34 cellular contexts compared by ENCODE assay signal in the genomic region with DNA sequence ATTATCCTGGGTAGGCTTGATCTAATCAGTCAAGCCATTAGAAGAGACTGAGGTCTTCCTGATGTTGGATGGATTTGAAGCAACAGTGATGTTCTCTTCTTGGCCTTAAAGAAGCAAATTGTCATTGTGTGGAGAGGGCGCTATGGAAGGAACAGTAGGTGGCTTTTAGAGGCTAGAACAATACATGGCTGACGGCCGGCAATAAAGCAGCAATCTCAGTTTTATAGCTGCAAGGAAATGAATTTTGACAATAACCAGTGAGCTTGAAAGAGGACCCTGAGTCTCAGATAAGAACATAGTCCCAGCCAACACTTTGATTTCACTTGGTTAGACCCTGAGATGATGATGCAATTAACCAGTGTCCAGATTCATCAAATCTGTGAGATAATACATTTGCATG.
"Had no signal": no experiment of that assay in that cellular context is flagged by ENCODE, and none has a peak within 500 bp of the region (broad histone marks: within the 10 kb centered on the region; RNA-seq: fewer than 3 reads in every experiment).

No MANE protein-coding gene starts in this region.

- H3K27ac ChIP-seq: adrenal gland, body of pancreas, brain microvascular endothelial cell, breast epithelium, VCaP had no signal

- H3K4me1 ChIP-seq: adrenal gland, body of pancreas, breast epithelium had no signal

- DNase-seq: activated CD4-positive, alpha-beta memory T cell treated with anti-CD3 and anti-CD28 coated beads, Interleukin-2, amount 10 ng/mL, durations not matched to agents 7 days and 5 days; activated CD4-positive, alpha-beta T cell treated with anti-CD3 and anti-CD28 coated beads for 1 hour; activated CD4-positive, alpha-beta T cell treated with anti-CD3 and anti-CD28 coated beads for 36 hours; activated CD4-positive, alpha-beta T cell treated with anti-CD3 and anti-CD28 coated beads for 48 hours; activated CD4-positive, alpha-beta T cell treated with anti-CD3 and anti-CD28 coated beads, Interleukin-2, amount 10 ng/mL, durations not matched to agents 7 days and 5 days; activated CD4-positive, alpha-beta T cell treated with anti-CD3 and anti-CD28 coated beads, Interleukin-2, amount 50 U/mL, for 48 hours; activated CD4-positive, CD25-positive, alpha-beta regulatory T cell; activated CD8-positive, alpha-beta memory T cell treated with anti-CD3 and anti-CD28 coated beads for 24 hours; activated CD8-positive, alpha-beta memory T cell treated with anti-CD3 and anti-CD28 coated beads, Interleukin-2, amount 10 ng/mL, durations not matched to agents 7 days and 5 days; activated CD8-positive, alpha-beta memory T cell treated with anti-CD3 and anti-CD28 coated beads, Interleukin-2, amount 50 U/mL, for 48 hours; activated CD8-positive, alpha-beta T cell treated with anti-CD3 and anti-CD28 coated beads, Interleukin-2, amount 10 ng/mL, durations not matched to agents 7 days and 5 days; activated effector memory CD4-positive, alpha-beta T cell treated with Interleukin-2 at 50 U/mL for 16 hours; activated gamma-delta T cell; activated naive CD4-positive, alpha-beta T cell treated with anti-CD3 and anti-CD28 coated beads, Interleukin-2, amount 50 U/mL, for 16 hours; activated naive CD4-positive, alpha-beta T cell treated with Interleukin-2 at 50 U/mL for 16 hours; activated naive CD8-positive, alpha-beta T cell treated with anti-CD3 and anti-CD28 coated beads for 36 hours; activated T-cell treated with anti-CD3 and anti-CD28 coated beads, Interleukin-2, amount 50 U/mL, for 24 hours; activated T-cell treated with anti-CD3 and anti-CD28 coated beads, Interleukin-2, amount 50 U/mL, for 48 hours; adrenal gland; amniotic stem cell; aorta; body of pancreas; brain microvascular endothelial cell; central memory CD4-positive, alpha-beta T cell; T-helper 1 cell; T-helper 2 cell; T-helper 9 cell had no signal

- H3K9me3 ChIP-seq: adrenal gland, body of pancreas, breast epithelium had no signal

- H3K27me3 ChIP-seq: adrenal gland, body of pancreas, brain microvascular endothelial cell, breast epithelium had no signal

- H3K36me3 ChIP-seq: adrenal gland, brain microvascular endothelial cell, breast epithelium had no signal

- H3K4me3 ChIP-seq: adrenal gland, body of pancreas, breast epithelium had no signal

- ATAC-seq: activated CD4-positive, alpha-beta T cell treated with anti-CD3 and anti-CD28 coated beads for 36 hours; activated CD4-positive, CD25-positive, alpha-beta regulatory T cell treated with anti-CD3 and anti-CD28 coated beads, Interleukin-2, amount 50 U/mL, for 24 hours; activated CD8-positive, alpha-beta memory T cell treated with anti-CD3 and anti-CD28 coated beads, Interleukin-2, amount 10 ng/mL, durations not matched to agents 7 days and 5 days; activated CD8-positive, alpha-beta T cell treated with anti-CD3 and anti-CD28 coated beads, Interleukin-2, amount 10 ng/mL, durations not matched to agents 7 days and 5 days; activated naive CD4-positive, alpha-beta T cell treated with anti-CD3 and anti-CD28 coated beads, Interleukin-2, amount 50 U/mL, for 72 hours; body of pancreas; WTC11 had no signal

- FAIRE-seq: astrocyte, TTC549 had no signal
